Comparison of ENCODE assay signal across 8 cellular contexts in the genomic region with DNA sequence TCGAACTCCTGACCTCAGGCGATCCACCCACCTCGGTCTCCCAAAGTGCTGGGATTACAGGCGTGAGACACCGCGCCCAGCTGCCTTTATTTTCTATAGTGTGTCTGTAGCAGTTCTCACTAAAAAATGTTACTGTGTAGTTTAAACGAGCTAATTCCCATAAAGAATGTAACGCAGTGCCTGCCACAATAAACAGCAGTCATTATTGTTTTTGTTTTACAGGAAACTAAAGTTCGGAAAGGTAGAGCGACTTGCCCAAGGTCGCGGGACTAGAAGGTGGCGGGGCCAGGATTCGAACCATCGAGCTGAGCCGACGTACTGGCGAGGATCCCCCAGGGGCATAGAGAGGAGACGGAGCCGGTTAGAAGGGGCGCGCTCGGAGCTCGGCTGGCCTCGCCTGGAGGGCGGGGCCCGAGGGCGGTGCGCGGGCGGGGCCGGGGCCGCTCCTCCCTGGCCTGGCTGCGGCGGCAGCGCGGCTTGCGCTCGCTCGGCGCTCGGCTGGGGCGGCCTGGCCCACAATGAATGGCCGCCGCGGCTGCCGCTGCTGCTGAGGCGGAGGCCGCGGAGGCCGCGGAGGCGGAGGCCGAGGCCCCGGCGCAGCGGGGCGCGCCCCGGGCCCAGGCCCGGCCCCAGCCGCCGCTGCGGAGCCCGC. TPM values are rescaled to one million over a fixed set of nuclear protein-coding genes. Genes with fewer than 3 reads are reported as not detected.
A peak's percentile ranks its signal among the peaks of the same experiment; 100 is the strongest.
DNase-seq lines count a peak whose midpoint lies in the region; ATAC-seq lines count a peak whose summit lies in the region.

NACC1 (plus strand) TSS at position 493 of the 652 bp plus-strand sequence. CDS start 16,944 bp downstream, outside the sequence.

- DNase-seq in HPDE6-E6E7 (ENCODE audit: extremely low spot score): peak; percentile 94
- peak; percentile 88 for DNase-seq in NOMO-1 treated with DMSO at 0.1 percent for 48 hours (lab: John Stamatoyannopoulos, UW; ENCODE audit: unreplicated experiment)
- DNase-seq in activated CD8-positive, alpha-beta memory T cell treated with anti-CD3 and anti-CD28 coated beads, Interleukin-2, amount 10 ng/mL, durations not matched to agents 7 days and 5 days: peak; percentile 93
- peak; percentile 96 for DNase-seq in mesenteric fat pad (ENCODE audit: low spot score)
- DNase-seq in stimulated activated CD8-positive, alpha-beta memory T cell treated with anti-CD3 and anti-CD28 coated beads, Interleukin-15, amount 100 ng/mL, for 1 hour (ENCODE audit: low read depth): peak; percentile 60

- H4K20me1 ChIP-seq in BLaER1: peaks cover 40% of the 10 kb centered on the region

- H3K27ac ChIP-seq in BLaER1: peak within 1 kb of the TSS; percentile 97

- no peaks in the 10 kb centered on the region for H3K9me3 Mint-ChIP-seq in activated CD8-positive, alpha-beta memory T cell treated with anti-CD3 and anti-CD28 coated beads, Interleukin-2, amount 10 ng/mL, durations not matched to agents 7 days and 5 days (ENCODE audit: low read depth)

- H3K4me3 ChIP-seq in BLaER1: peak within 1 kb of the TSS; percentile 100
- peak within 1 kb of the TSS; percentile 74 for H3K4me3 ChIP-seq in endocrine pancreas (ENCODE audit: control insufficient read depth, insufficient read depth, low read length)

- H3K27me3 ChIP-seq in BLaER1 (no peaks in the 10 kb centered on the region), endocrine pancreas (ENCODE audit: control insufficient read depth, insufficient read depth, low read length) (no peaks in the 10 kb centered on the region)

- H3K4me1 ChIP-seq in BLaER1 (peaks cover 59% of the 10 kb centered on the region), endocrine pancreas (ENCODE audit: control insufficient read depth, insufficient read depth, low read length) (no peaks in the 10 kb centered on the region)

- H3K9me3 ChIP-seq in BLaER1 (no peaks in the 10 kb centered on the region), endocrine pancreas (ENCODE audit: control insufficient read depth, low read length) (no peaks in the 10 kb centered on the region)

- peak within 1 kb of the TSS; percentile 92 for H3K4me2 ChIP-seq in BLaER1

- peak; percentile 52 for ATAC-seq in GM19372 (IDR thresholded peaks at IDR 0.05; ENCODE audit: low read depth, unreplicated experiment)
- ATAC-seq in activated CD8-positive, alpha-beta memory T cell treated with anti-CD3 and anti-CD28 coated beads, Interleukin-2, amount 10 ng/mL, durations not matched to agents 7 days and 5 days: peak; percentile 88

- H3K36me3 Mint-ChIP-seq in activated CD8-positive, alpha-beta memory T cell treated with anti-CD3 and anti-CD28 coated beads, Interleukin-2, amount 10 ng/mL, durations not matched to agents 7 days and 5 days: peaks cover 1% of the 10 kb centered on the region

- H3K27ac Mint-ChIP-seq in activated CD8-positive, alpha-beta memory T cell treated with anti-CD3 and anti-CD28 coated beads, Interleukin-2, amount 10 ng/mL, durations not matched to agents 7 days and 5 days: peak within 1 kb of the TSS; percentile 96

- peaks cover 56% of the 10 kb centered on the region for H3K4me1 Mint-ChIP-seq in activated CD8-positive, alpha-beta memory T cell treated with anti-CD3 and anti-CD28 coated beads, Interleukin-2, amount 10 ng/mL, durations not matched to agents 7 days and 5 days

- peak within 1 kb of the TSS; percentile 93 for H3K4me3 Mint-ChIP-seq in activated CD8-positive, alpha-beta memory T cell treated with anti-CD3 and anti-CD28 coated beads, Interleukin-2, amount 10 ng/mL, durations not matched to agents 7 days and 5 days

- H3K27me3 Mint-ChIP-seq in activated CD8-positive, alpha-beta memory T cell treated with anti-CD3 and anti-CD28 coated beads, Interleukin-2, amount 10 ng/mL, durations not matched to agents 7 days and 5 days: no peaks in the 10 kb centered on the region

- CTCF ChIA-PET in activated CD8-positive, alpha-beta memory T cell treated with anti-CD3 and anti-CD28 coated beads, Interleukin-2, amount 10 ng/mL, durations not matched to agents 7 days and 5 days (lab: Charles Lee): interaction anchor here (0.8 to 3.7 kb wide), 9 partner anchors 12 to 153 kb away, joined by 3 to 32 read pairs (median 5); partner anchors contain the start of genes IER2 and STX10

- H3K36me3 ChIP-seq in BLaER1: peaks cover 49% of the 10 kb centered on the region
- H3K36me3 ChIP-seq in endocrine pancreas (ENCODE audit: control insufficient read depth, insufficient read depth, low read length): no peaks in the 10 kb centered on the region

- H3K9ac ChIP-seq in BLaER1 (peak within 1 kb of the TSS; percentile 98), endocrine pancreas (ENCODE audit: control insufficient read depth, insufficient read depth, low read length) (peak within 1 kb of the TSS; percentile 55)

RNA-seq across cellular contexts. Expression of gene NACC1, which starts in this region (rescaled TPM):
- total RNA-seq in activated CD8-positive, alpha-beta memory T cell treated with anti-CD3 and anti-CD28 coated beads, Interleukin-2, amount 10 ng/mL, durations not matched to agents 7 days and 5 days: 10 to 100 TPM; 82.2 to 96.0 TPM
- total RNA-seq in mesenteric fat pad: 45.2 TPM

Comparison
In these comparisons a context has a peak if more than half of its experiments do, and no peak if none do; other contexts are left out.
1. Peak in every context shown above with its lines: DNase-seq, ATAC-seq, H3K4me3 ChIP-seq and H3K27ac ChIP-seq.